Comparison of ENCODE assay signal across 1 cellular context in the genomic region with DNA sequence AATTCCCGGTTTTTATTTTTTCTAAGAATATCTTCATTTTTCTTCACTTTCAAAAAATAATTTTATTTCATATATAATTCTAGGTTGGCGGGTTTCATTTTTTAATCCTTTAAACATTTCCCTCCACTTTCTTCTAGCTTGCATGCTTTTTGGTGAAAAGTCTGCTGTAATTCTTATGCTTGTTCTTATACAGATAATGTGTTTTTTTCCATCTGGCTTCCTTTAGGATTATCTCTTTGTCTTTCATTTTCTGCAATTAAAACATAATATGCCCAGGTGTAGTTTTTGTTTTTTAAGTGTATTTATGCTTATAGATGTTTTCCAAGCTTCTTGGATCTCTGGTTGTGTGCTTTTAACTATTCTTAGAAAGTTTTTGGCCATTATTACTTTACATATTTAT.
TF ChIP-seq lines count a peak whose summit lies in the region.

No MANE protein-coding gene starts in this region.

TF ChIP-seq in K562, 482 proteins besides CTCF, POLR2A, EP300 and RAD21:
- TF ChIP-seq, protein P1, sequence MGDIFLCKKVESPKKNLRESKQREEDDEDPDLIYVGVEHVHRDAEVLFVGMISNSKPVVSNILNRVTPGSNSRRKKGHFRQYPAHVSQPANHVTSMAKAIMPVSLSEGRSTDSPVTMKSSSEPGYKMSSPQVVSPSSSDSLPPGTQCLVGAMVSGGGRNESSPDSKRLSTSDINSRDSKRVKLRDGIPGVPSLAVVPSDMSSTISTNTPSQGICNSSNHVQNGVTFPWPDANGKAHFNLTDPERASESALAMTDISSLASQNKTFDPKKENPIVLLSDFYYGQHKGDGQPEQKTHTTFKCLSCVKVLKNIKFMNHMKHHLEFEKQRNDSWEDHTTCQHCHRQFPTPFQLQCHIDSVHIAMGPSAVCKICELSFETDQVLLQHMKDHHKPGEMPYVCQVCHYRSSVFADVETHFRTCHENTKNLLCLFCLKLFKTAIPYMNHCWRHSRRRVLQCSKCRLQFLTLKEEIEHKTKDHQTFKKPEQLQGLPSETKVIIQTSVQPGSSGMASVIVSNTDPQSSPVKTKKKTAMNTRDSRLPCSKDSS (IDR thresholded peaks at IDR 0.05; ENCODE audit: low read depth, partially characterized antibody) = peak; percentile 56
- TF ChIP-seq CBX3 (IDR thresholded peaks at IDR 0.05; ENCODE audit: borderline replicate concordance in 1 of 2, low read length in 2 of 2) (peak in 1 of 2 experiments; percentile 87; a peak in 2 of 3 replicates), CBX5 (IDR thresholded peaks at IDR 0.05; ENCODE audit: borderline replicate concordance, low read depth) (peak; percentile 54; the same call in 1 of the 2 replicates), TRIM24 (IDR thresholded peaks at IDR 0.05) (peak; percentile 43 to 45; a peak in 1 of 4 replicates), TRIM28 (IDR thresholded peaks at IDR 0.05) (peak; percentile 91), MECOM (CRISPR knock-in tag; IDR thresholded peaks at IDR 0.05) (no peak), SMARCA5 (IDR thresholded peaks at IDR 0.05) (no peak)
